ENCODE assay signal across 20 cellular contexts in genomic region chr4:114209589-114209988, GRCh38.
DNase-seq lines count a peak whose midpoint lies in the region; ATAC-seq and TF ChIP-seq lines count a peak whose summit lies in the region.
"Had no signal": no experiment of that assay in that cellular context is flagged by ENCODE, and none has a peak within 500 bp of the region (broad histone marks: within the 10 kb centered on the region; RNA-seq: fewer than 3 reads in every experiment).

No MANE protein-coding gene starts in this region.

- H3K27ac ChIP-seq in body of pancreas = no peak overlapping the region
- H3K27ac ChIP-seq: adrenal gland, neutrophil, SJCRH30, upper lobe of left lung had no signal

- no peaks in the 10 kb centered on the region for H3K4me1 ChIP-seq in body of pancreas
- H3K4me1 ChIP-seq: adrenal gland, SJCRH30, upper lobe of left lung had no signal

- H3K27me3 ChIP-seq in body of pancreas = no peaks in the 10 kb centered on the region
- H3K27me3 ChIP-seq: adrenal gland, neutrophil, SJCRH30, upper lobe of left lung had no signal

- ATAC-seq in GM19467 (IDR thresholded peaks at IDR 0.05; ENCODE audit: unreplicated experiment) (peak; percentile 81), HG02938 (IDR thresholded peaks at IDR 0.05; ENCODE audit: unreplicated experiment) (peak; percentile 89), HG03520 (IDR thresholded peaks at IDR 0.05; ENCODE audit: unreplicated experiment) (peak; percentile 54), GM18858 (IDR thresholded peaks at IDR 0.05; ENCODE audit: unreplicated experiment) (no peak), body of pancreas (no peak)
- ATAC-seq: activated T-cell treated with anti-CD3 and anti-CD28 coated beads, Interleukin-2, amount 50 U/mL, for 72 hours; stimulated activated memory B cell treated with anti-CD40 and anti-IgM and Interleukin-4, amounts not matched to agents 10 μg/mL and 1 μg/mL and 100 μg/mL, for 72 hours had no signal

- no peaks in the 10 kb centered on the region for H3K36me3 ChIP-seq in body of pancreas (replicated peaks in 1 of 2; ENCODE audit: insufficient read depth in 1 of 2, low read depth in 2 of 2)
- H3K36me3 ChIP-seq: adrenal gland, neutrophil, SJCRH30, upper lobe of left lung had no signal

- no peak overlapping the region for H3K4me3 ChIP-seq in body of pancreas
- H3K4me3 ChIP-seq: adrenal gland, SJCRH30, upper lobe of left lung had no signal

- peak; percentile 17 for DNase-seq in EH (ENCODE audit: low read depth)
- no peak for DNase-seq in activated T-cell treated with anti-CD3 and anti-CD28 coated beads for 4 hours
- DNase-seq in kidney glomerular epithelial cell (lab: John Stamatoyannopoulos, UW) = no peak
- no peak for DNase-seq in body of pancreas
- DNase-seq: 8988T; activated CD4-positive, alpha-beta T cell treated with anti-CD3 and anti-CD28 coated beads, Interleukin-2, amount 10 ng/mL, durations not matched to agents 7 days and 5 days; activated T-cell treated with anti-CD3 and anti-CD28 coated beads, Interleukin-2, amount 50 U/mL, for 72 hours; adrenal gland; CD4-positive, alpha-beta T cell; islet precursor cell; NCI-H1105 treated with DMSO at 0.1 percent for 48 hours; SJCRH30; T1000; upper lobe of left lung had no signal

- TF ChIP-seq CTCF in body of pancreas (IDR thresholded peaks at IDR 0.05) = no peak

- H3K9me3 ChIP-seq in body of pancreas = no peaks in the 10 kb centered on the region
- H3K9me3 ChIP-seq: adrenal gland, neutrophil, SJCRH30, upper lobe of left lung had no signal

- intact Hi-C loops in body of pancreas (cut with DNase I) = no loop called here

- TF ChIP-seq POLR2A in body of pancreas (IDR thresholded peaks at IDR 0.05) = no peak

Comparison
In these comparisons a context has a peak if more than half of its experiments do, and no peak if none do; other contexts are left out.
1. ATAC-seq: peak in GM19467 (single experiment), HG02938 (single experiment) and HG03520 (single experiment); none in GM18858 (single experiment) and body of pancreas (single experiment).